14 cellular contexts compared by ENCODE assay signal in the genomic region with DNA sequence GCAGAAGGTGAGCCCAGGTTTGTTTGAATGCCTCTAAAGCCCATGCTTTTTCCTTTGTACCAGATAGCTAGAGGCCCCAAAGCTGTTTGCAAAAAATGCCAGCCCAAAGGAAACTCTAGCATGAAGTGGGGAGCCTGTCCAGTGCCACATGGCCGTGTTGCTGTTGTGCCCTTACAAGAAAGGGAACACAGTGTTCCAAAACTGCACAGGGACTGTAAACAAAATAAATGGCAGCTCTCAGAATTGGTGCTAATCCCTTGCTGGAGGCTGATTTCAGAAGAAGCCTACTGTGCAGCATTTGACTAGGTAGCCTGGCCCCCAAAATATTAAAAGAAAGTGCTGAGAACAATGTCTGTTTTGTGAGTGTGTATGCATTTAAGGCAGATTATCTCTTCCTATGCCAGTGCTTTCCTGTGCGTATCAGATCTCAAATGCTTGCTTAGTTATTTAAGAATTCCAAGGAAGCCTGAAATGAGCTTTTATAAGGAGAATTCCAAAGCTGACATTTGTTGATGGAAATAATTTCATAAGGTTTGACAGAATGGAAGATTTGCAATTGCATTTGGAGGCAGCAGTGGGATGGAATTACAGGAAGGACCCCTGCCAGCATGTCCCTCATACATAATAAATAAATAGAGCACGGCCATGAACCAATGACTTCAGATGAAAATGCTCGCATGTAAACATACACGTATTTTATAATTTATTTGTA.
"Had no signal": no experiment of that assay in that cellular context is flagged by ENCODE, and none has a peak within 500 bp of the region (broad histone marks: within the 10 kb centered on the region; RNA-seq: fewer than 3 reads in every experiment).

No MANE protein-coding gene starts in this region.

- H3K27ac ChIP-seq: adrenal gland had no signal

- H3K27me3 ChIP-seq: adrenal gland, esophagus muscularis mucosa had no signal

- H3K4me3 ChIP-seq: adrenal gland, esophagus muscularis mucosa had no signal

- ATAC-seq: activated T-helper 17 cell treated with anti-CD3 and anti-CD28 coated beads, Interleukin-2, amount 50 U/mL, for 72 hours; sciatic nerve had no signal

- H3K9me3 ChIP-seq: adrenal gland had no signal

- H3K36me3 ChIP-seq: adrenal gland, esophagus muscularis mucosa had no signal

- DNase-seq: activated B cell treated with CpG ODN at 0.5 μM for 24 hours; activated CD4-positive, alpha-beta T cell treated with anti-CD3 and anti-CD28 coated beads, Interleukin-2, amount 10 ng/mL, durations not matched to agents 24 days and 14 days; activated naive CD4-positive, alpha-beta T cell treated with anti-CD3 and anti-CD28 coated beads, Interleukin-2, amount 50 U/mL, for 16 hours; activated T-cell treated with anti-CD3 and anti-CD28 coated beads for 4 hours; adrenal gland; dermis blood vessel endothelial cell; foreskin fibroblast; SHP77; stimulated activated CD4-positive, alpha-beta T cell treated with anti-CD3 and anti-CD28 coated beads, Interleukin-4, amount 100 ng/mL, for 4 hours; T-helper 2 cell; trophoblast cell had no signal
